Comparison of ENCODE assay signal across 11 cellular contexts in genomic region chr2:130202518-130202917, GRCh38. TPM values are rescaled to one million over a fixed set of nuclear protein-coding genes. Genes with fewer than 3 reads are reported as not detected.
"Had no signal": no experiment of that assay in that cellular context is flagged by ENCODE, and none has a peak within 500 bp of the region (broad histone marks: within the 10 kb centered on the region; RNA-seq: fewer than 3 reads in every experiment).

No MANE protein-coding gene starts in this region.

RNA-seq across cellular contexts. Expression of gene TUBA3E, which starts 4.3 kb away (rescaled TPM):
- total RNA-seq: activated CD4-positive, alpha-beta memory T cell treated with anti-CD3 and anti-CD28 coated beads, Interleukin-2, amount 10 ng/mL, durations not matched to agents 7 days and 5 days; cardiac muscle cell; esophagus muscularis mucosa; glomerular endothelial cell; kidney epithelial cell; lung microvascular endothelial cell; pulmonary artery endothelial cell; sigmoid colon; temporal lobe; ureter; WTC11 had no signal
- polyA plus RNA-seq: cardiac muscle cell had no signal
